ENCODE assay signal across 19 cellular contexts in genomic region chr13:75341025-75341424, GRCh38.
DNase-seq lines count a peak whose midpoint lies in the region; ATAC-seq and TF ChIP-seq lines count a peak whose summit lies in the region.
"Had no signal": no experiment of that assay in that cellular context is flagged by ENCODE, and none has a peak within 500 bp of the region (broad histone marks: within the 10 kb centered on the region; RNA-seq: fewer than 3 reads in every experiment).

No MANE protein-coding gene starts in this region.

- no peaks in the 10 kb centered on the region for H3K27me3 ChIP-seq in gastroesophageal sphincter
- H3K27me3 ChIP-seq: ovary, uterus had no signal

- 83 to 84% methylated on average over 5 of the region's 5 CpGs for WGBS in gastroesophageal sphincter (ENCODE audit: low coverage in 1 of 2), 2 donors

- peaks cover 0 to 62% of the 10 kb centered on the region in 2 donors for H3K36me3 ChIP-seq in gastroesophageal sphincter
- H3K36me3 ChIP-seq: ovary, uterus had no signal

- peak; percentile 37 for ATAC-seq in GM19468 (IDR thresholded peaks at IDR 0.05; ENCODE audit: extremely low read depth, unreplicated experiment)
- peak; percentile 96 for ATAC-seq in HG02852 (IDR thresholded peaks at IDR 0.05; ENCODE audit: unreplicated experiment)
- ATAC-seq in HG03460 (IDR thresholded peaks at IDR 0.05; ENCODE audit: unreplicated experiment) = peak; percentile 65
- no peak for ATAC-seq in HG02840 (IDR thresholded peaks at IDR 0.05; ENCODE audit: low FRiP score, unreplicated experiment)
- ATAC-seq in gastroesophageal sphincter = no peak
- ATAC-seq: esophagus mucosa, K562 had no signal

- no peak overlapping the region for H3K27ac ChIP-seq in gastroesophageal sphincter
- H3K27ac ChIP-seq: ovary, uterus had no signal

- TF ChIP-seq POLR2A in gastroesophageal sphincter (IDR thresholded peaks at IDR 0.05) = no peak

- TF ChIP-seq CTCF in GM13977 (IDR thresholded peaks at IDR 0.05; ENCODE audit: extremely low read depth, insufficient read depth, missing control alignments) = no peak
- TF ChIP-seq CTCF in gastroesophageal sphincter (IDR thresholded peaks at IDR 0.05) = no peak

- no peak overlapping the region for H3K4me3 ChIP-seq in gastroesophageal sphincter
- H3K4me3 ChIP-seq: K562, ovary, uterus had no signal

- peak; percentile 30 for DNase-seq in GM13977 (ENCODE audit: low spot score)
- DNase-seq in amygdala (lab: John Stamatoyannopoulos, UW) = no peak
- no peak for DNase-seq in central memory CD4-positive, alpha-beta T cell
- DNase-seq: ACHN; DMS 273 treated with DMSO at 0.1 percent for 48 hours; mesenchymal stem cell; NCI-H146; NCI-H524 treated with DMSO at 0.1 percent for 48 hours; ovary; SIG-M5; stimulated activated CD4-positive, alpha-beta T cell treated with anti-CD3 and anti-CD28 coated beads, Interleukin-15, amount 100 ng/mL, for 24 hours; uterus had no signal

- H3K4me1 ChIP-seq in gastroesophageal sphincter = no peaks in the 10 kb centered on the region
- H3K4me1 ChIP-seq: uterus had no signal

- TF ChIP-seq EP300 in gastroesophageal sphincter (IDR thresholded peaks at IDR 0.05) = no peak

- no peaks in the 10 kb centered on the region for H3K9me3 ChIP-seq in gastroesophageal sphincter
- H3K9me3 ChIP-seq: ovary, uterus had no signal

- in situ Hi-C loops in GM13977 (cut with MboI; ENCODE audit: low pct_unique_long_range_greater_than_20kb, low sequenced_read_pairs, unreplicated experiment) = no loop called here

Comparison
In these comparisons a context has a peak if more than half of its experiments do, and no peak if none do; other contexts are left out.
1. ATAC-seq: peak in GM19468 (single experiment), HG02852 (single experiment) and HG03460 (single experiment); none in HG02840 (single experiment) and gastroesophageal sphincter (single experiment).